Comparison of ENCODE assay signal across 1 cellular context in genomic region chr11:69567951-69568808, GRCh38.
A peak's percentile ranks its signal among the peaks of the same experiment; 100 is the strongest.
TF ChIP-seq lines count a peak whose summit lies in the region.

No MANE protein-coding gene starts in this region.

TF ChIP-seq in HepG2, 621 proteins besides CTCF, POLR2A, EP300 and RAD21 (continued from another document and continues in another):
- TF ChIP-seq, protein P1, sequence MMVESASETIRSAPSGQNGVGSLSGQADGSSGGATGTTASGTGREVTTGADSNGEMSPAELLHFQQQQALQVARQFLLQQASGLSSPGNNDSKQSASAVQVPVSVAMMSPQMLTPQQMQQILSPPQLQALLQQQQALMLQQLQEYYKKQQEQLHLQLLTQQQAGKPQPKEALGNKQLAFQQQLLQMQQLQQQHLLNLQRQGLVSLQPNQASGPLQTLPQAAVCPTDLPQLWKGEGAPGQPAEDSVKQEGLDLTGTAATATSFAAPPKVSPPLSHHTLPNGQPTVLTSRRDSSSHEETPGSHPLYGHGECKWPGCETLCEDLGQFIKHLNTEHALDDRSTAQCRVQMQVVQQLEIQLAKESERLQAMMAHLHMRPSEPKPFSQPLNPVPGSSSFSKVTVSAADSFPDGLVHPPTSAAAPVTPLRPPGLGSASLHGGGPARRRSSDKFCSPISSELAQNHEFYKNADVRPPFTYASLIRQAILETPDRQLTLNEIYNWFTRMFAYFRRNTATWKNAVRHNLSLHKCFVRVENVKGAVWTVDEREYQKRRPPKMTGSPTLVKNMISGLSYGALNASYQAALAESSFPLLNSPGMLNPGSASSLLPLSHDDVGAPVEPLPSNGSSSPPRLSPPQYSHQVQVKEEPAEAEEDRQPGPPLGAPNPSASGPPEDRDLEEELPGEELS (CRISPR knock-in tag; IDR thresholded peaks at IDR 0.05): no peak; the same call in 1 of the 2 replicates
- TF ChIP-seq ZNF550 (CRISPR knock-in tag; IDR thresholded peaks at IDR 0.05; ENCODE audit: borderline replicate concordance) (no peak), CAMTA2 (CRISPR knock-in tag; IDR thresholded peaks at IDR 0.05; ENCODE audit: borderline replicate concordance) (no peak), SRSF1 (optimal IDR thresholded peaks at IDR 0.05; ENCODE audit: low read depth, low read length) (no peak), ZMAT5 (CRISPR knock-in tag; IDR thresholded peaks at IDR 0.05; ENCODE audit: borderline replicate concordance, low read depth) (no peak), SP140L (CRISPR knock-in tag; IDR thresholded peaks at IDR 0.05; ENCODE audit: borderline replicate concordance) (no peak), ZNF790 (CRISPR knock-in tag; IDR thresholded peaks at IDR 0.05; ENCODE audit: borderline replicate concordance) (no peak), ZBTB38 (CRISPR knock-in tag; IDR thresholded peaks at IDR 0.05) (no peak), RCOR2 (CRISPR knock-in tag; IDR thresholded peaks at IDR 0.05) (0 out of 2 replicates have a peak, but pooled peaks have one; percentile 42), SMC3 (IDR thresholded peaks at IDR 0.05; ENCODE audit: low read length) (no peak; the same call in 1 of the 2 replicates), MAFF (IDR thresholded peaks at IDR 0.05; ENCODE audit: low read depth, low read length) (no peak), XRCC5 (optimal IDR thresholded peaks at IDR 0.05; ENCODE audit: low read length) (peak; percentile 58), SCMH1 (CRISPR knock-in tag; IDR thresholded peaks at IDR 0.05; ENCODE audit: borderline replicate concordance) (no peak), ZNF264 (CRISPR knock-in tag; IDR thresholded peaks at IDR 0.05) (0 out of 2 replicates have a peak, but pooled peaks have one; percentile 7), ZNF549 (CRISPR knock-in tag; IDR thresholded peaks at IDR 0.05) (no peak), MIXL1 (CRISPR knock-in tag; IDR thresholded peaks at IDR 0.05) (no peak), ARID4A (CRISPR knock-in tag; IDR thresholded peaks at IDR 0.05; ENCODE audit: borderline replicate concordance) (no peak), ZFP37 (CRISPR knock-in tag; IDR thresholded peaks at IDR 0.05; ENCODE audit: borderline replicate concordance) (no peak), PCBP2 (optimal IDR thresholded peaks at IDR 0.05; ENCODE audit: low read depth, low read length, poor library complexity, severe bottlenecking) (no peak), STAG1 (CRISPR knock-in tag; IDR thresholded peaks at IDR 0.05) (no peak), ZBTB1 (CRISPR knock-in tag; IDR thresholded peaks at IDR 0.05; ENCODE audit: borderline replicate concordance) (no peak), ZNF232 (CRISPR knock-in tag; IDR thresholded peaks at IDR 0.05; ENCODE audit: borderline replicate concordance) (no peak), CEBPZ (IDR thresholded peaks at IDR 0.05; ENCODE audit: low read length) (no peak), ZNF879 (CRISPR knock-in tag; IDR thresholded peaks at IDR 0.05) (no peak), ZNF292 (CRISPR knock-in tag; IDR thresholded peaks at IDR 0.05; ENCODE audit: borderline replicate concordance, low read depth) (peak; percentile 66; the same call in 1 of the 2 replicates), ZNF24 (IDR thresholded peaks at IDR 0.05) (no peak), ZNF468 (CRISPR knock-in tag; IDR thresholded peaks at IDR 0.05) (no peak), MTF2 (CRISPR knock-in tag; IDR thresholded peaks at IDR 0.05; ENCODE audit: borderline replicate concordance) (no peak), MATR3 (CRISPR knock-in tag; IDR thresholded peaks at IDR 0.05) (no peak), PHF21A (CRISPR knock-in tag; IDR thresholded peaks at IDR 0.05) (peak; percentile 81), ZNF660 (CRISPR knock-in tag; IDR thresholded peaks at IDR 0.05; ENCODE audit: borderline replicate concordance, low read depth) (no peak), FOXP1 (IDR thresholded peaks at IDR 0.05) (no peak), FOXP1 (CRISPR knock-in tag; IDR thresholded peaks at IDR 0.05) (peak; percentile 46; the same call in 1 of the 2 replicates), NFYC (CRISPR knock-in tag; IDR thresholded peaks at IDR 0.05) (no peak), MED1 (CRISPR knock-in tag; IDR thresholded peaks at IDR 0.05) (no peak), ZMAT3 (CRISPR knock-in tag; conservative IDR thresholded peaks at IDR 0.05) (no peak), TBL1XR1 (IDR thresholded peaks at IDR 0.05; ENCODE audit: borderline replicate concordance, low read length, partially characterized antibody) (peak; percentile 44), MYC (CRISPR knock-in tag; IDR thresholded peaks at IDR 0.05; ENCODE audit: borderline replicate concordance) (peak; percentile 56; the same call in 1 of the 2 replicates), ZNF207 (IDR thresholded peaks at IDR 0.05; ENCODE audit: borderline replicate concordance) (no peak), ZNF574 (CRISPR knock-in tag; IDR thresholded peaks at IDR 0.05) (no peak)
- TF ChIP-seq, protein P2, sequence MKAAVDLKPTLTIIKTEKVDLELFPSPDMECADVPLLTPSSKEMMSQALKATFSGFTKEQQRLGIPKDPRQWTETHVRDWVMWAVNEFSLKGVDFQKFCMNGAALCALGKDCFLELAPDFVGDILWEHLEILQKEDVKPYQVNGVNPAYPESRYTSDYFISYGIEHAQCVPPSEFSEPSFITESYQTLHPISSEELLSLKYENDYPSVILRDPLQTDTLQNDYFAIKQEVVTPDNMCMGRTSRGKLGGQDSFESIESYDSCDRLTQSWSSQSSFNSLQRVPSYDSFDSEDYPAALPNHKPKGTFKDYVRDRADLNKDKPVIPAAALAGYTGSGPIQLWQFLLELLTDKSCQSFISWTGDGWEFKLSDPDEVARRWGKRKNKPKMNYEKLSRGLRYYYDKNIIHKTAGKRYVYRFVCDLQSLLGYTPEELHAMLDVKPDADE (CRISPR knock-in tag; IDR thresholded peaks at IDR 0.05): no peak
- TF ChIP-seq, protein P3, sequence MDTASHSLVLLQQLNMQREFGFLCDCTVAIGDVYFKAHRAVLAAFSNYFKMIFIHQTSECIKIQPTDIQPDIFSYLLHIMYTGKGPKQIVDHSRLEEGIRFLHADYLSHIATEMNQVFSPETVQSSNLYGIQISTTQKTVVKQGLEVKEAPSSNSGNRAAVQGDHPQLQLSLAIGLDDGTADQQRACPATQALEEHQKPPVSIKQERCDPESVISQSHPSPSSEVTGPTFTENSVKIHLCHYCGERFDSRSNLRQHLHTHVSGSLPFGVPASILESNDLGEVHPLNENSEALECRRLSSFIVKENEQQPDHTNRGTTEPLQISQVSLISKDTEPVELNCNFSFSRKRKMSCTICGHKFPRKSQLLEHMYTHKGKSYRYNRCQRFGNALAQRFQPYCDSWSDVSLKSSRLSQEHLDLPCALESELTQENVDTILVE (CRISPR knock-in tag; IDR thresholded peaks at IDR 0.05): no peak
- TF ChIP-seq, protein P4, sequence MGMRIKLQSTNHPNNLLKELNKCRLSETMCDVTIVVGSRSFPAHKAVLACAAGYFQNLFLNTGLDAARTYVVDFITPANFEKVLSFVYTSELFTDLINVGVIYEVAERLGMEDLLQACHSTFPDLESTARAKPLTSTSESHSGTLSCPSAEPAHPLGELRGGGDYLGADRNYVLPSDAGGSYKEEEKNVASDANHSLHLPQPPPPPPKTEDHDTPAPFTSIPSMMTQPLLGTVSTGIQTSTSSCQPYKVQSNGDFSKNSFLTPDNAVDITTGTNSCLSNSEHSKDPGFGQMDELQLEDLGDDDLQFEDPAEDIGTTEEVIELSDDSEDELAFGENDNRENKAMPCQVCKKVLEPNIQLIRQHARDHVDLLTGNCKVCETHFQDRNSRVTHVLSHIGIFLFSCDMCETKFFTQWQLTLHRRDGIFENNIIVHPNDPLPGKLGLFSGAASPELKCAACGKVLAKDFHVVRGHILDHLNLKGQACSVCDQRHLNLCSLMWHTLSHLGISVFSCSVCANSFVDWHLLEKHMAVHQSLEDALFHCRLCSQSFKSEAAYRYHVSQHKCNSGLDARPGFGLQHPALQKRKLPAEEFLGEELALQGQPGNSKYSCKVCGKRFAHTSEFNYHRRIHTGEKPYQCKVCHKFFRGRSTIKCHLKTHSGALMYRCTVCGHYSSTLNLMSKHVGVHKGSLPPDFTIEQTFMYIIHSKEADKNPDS (CRISPR knock-in tag; IDR thresholded peaks at IDR 0.05): no peak
- TF ChIP-seq, protein P5, sequence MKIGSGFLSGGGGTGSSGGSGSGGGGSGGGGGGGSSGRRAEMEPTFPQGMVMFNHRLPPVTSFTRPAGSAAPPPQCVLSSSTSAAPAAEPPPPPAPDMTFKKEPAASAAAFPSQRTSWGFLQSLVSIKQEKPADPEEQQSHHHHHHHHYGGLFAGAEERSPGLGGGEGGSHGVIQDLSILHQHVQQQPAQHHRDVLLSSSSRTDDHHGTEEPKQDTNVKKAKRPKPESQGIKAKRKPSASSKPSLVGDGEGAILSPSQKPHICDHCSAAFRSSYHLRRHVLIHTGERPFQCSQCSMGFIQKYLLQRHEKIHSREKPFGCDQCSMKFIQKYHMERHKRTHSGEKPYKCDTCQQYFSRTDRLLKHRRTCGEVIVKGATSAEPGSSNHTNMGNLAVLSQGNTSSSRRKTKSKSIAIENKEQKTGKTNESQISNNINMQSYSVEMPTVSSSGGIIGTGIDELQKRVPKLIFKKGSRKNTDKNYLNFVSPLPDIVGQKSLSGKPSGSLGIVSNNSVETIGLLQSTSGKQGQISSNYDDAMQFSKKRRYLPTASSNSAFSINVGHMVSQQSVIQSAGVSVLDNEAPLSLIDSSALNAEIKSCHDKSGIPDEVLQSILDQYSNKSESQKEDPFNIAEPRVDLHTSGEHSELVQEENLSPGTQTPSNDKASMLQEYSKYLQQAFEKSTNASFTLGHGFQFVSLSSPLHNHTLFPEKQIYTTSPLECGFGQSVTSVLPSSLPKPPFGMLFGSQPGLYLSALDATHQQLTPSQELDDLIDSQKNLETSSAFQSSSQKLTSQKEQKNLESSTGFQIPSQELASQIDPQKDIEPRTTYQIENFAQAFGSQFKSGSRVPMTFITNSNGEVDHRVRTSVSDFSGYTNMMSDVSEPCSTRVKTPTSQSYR (CRISPR knock-in tag; IDR thresholded peaks at IDR 0.05; ENCODE audit: borderline replicate concordance): no peak; the same call in 1 of the 2 replicates
